ENCODE assay signal across 12 cellular contexts in the genomic region with DNA sequence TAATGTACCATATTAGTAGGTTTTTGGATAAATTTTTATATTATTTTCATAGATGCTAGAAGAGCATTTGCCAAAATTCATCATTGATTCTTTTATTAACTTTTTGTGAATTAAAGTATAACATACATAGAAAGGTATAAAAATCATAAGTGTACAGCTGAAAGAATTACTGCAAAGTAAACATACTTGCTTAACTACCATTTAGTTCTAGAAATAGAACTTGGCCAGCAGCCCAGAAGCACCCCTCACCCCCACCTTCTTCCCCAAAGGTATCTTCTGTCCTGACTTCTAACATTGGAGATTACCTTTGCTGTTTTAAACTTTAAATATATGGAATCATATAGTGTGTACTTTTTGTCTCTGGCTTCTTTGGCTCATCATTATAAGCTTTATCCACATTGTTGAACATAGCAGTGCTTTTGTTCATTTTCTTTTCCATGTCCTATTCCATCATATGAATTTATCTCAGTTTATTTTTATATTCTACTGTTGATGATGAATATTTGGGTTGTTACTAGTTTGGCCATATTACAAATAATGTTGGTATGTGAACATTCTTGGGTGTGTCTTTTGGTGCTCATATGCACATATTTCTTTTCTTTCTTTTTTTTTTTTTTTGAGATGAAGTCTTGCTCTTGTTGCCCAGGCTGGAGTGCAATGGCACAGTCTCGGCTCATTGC.
DNase-seq lines count a peak whose midpoint lies in the region; ATAC-seq and TF ChIP-seq lines count a peak whose summit lies in the region.
"Had no signal": no experiment of that assay in that cellular context is flagged by ENCODE, and none has a peak within 500 bp of the region (broad histone marks: within the 10 kb centered on the region; RNA-seq: fewer than 3 reads in every experiment).

No MANE protein-coding gene starts in this region.

- H3K4me1 Mint-ChIP-seq in activated T-cell treated with anti-CD3 and anti-CD28 coated beads, Interleukin-2, amount 50 U/mL, for 24 hours (ENCODE audit: low read depth): peaks cover 22% of the 10 kb centered on the region
- peaks cover 4 to 5% of the 10 kb centered on the region in 2 donors for H3K4me1 Mint-ChIP-seq in effector memory CD8-positive, alpha-beta T cell (ENCODE audit: low read depth in 2 of 2)

- H3K9me3 ChIP-seq in SK-N-SH (no peaks in the 10 kb centered on the region), testis (no peaks in the 10 kb centered on the region)
- H3K9me3 ChIP-seq: psoas muscle had no signal

- H3K79me2 ChIP-seq in SK-N-SH (ENCODE audit: insufficient read depth): peaks cover 45% of the 10 kb centered on the region

- 83% methylated on average over 1 of the region's 1 CpG for WGBS in SK-N-SH (ENCODE audit: low lambda C conversion rate)
- 93 to 95% methylated on average over 1 of the region's 1 CpG for WGBS in testis, 2 donors

- H3K9me2 ChIP-seq in SK-N-SH: 0 out of 2 replicates have a peak, but pooled peaks cover 3% of the 10 kb centered on the region

- POLR2A ChIA-PET in SK-N-SH (lab: Yijun Ruan, JAX): no interaction called here

- H3K27me3 Mint-ChIP-seq in activated T-cell treated with anti-CD3 and anti-CD28 coated beads, Interleukin-2, amount 50 U/mL, for 24 hours: no peaks in the 10 kb centered on the region
- H3K27me3 Mint-ChIP-seq in effector memory CD8-positive, alpha-beta T cell: no peaks in the 10 kb centered on the region
- H3K27me3 Mint-ChIP-seq: stimulated activated naive CD8-positive, alpha-beta T cell treated with anti-CD3 and anti-CD28 coated beads, Interleukin-15, Interleukin-2, amounts not matched to agents 100 ng/mL and 50 ng/mL, for 24 hours had no signal

- peaks cover 31% of the 10 kb centered on the region for H3K36me3 Mint-ChIP-seq in activated T-cell treated with anti-CD3 and anti-CD28 coated beads, Interleukin-2, amount 50 U/mL, for 24 hours (ENCODE audit: low read depth)
- H3K36me3 Mint-ChIP-seq in effector memory CD8-positive, alpha-beta T cell (ENCODE audit: insufficient read depth): no peaks in the 10 kb centered on the region

- peaks cover 23% of the 10 kb centered on the region for H3F3A ChIP-seq in SK-N-SH (replicated peaks; ENCODE audit: insufficient read depth)

- H4K20me1 ChIP-seq in SK-N-SH (ENCODE audit: insufficient read depth): no peaks in the 10 kb centered on the region

- H3K27ac Mint-ChIP-seq in activated T-cell treated with anti-CD3 and anti-CD28 coated beads, Interleukin-2, amount 50 U/mL, for 24 hours: no peak overlapping the region
- no peak overlapping the region for H3K27ac Mint-ChIP-seq in effector memory CD8-positive, alpha-beta T cell
- H3K27ac Mint-ChIP-seq: stimulated activated naive CD8-positive, alpha-beta T cell treated with anti-CD3 and anti-CD28 coated beads, Interleukin-15, Interleukin-2, amounts not matched to agents 100 ng/mL and 50 ng/mL, for 24 hours; T-helper 1 cell treated with Interleukin-12 subunit alpha and Interleukin-12 subunit beta and Interleukin-4 antibody, amounts not matched to agents 30 μg/mL and 1 μg/mL, for 36 hours had no signal

- ATAC-seq in left ventricle myocardium superior (peak; percentile 60), GM19023 (IDR thresholded peaks at IDR 0.05; ENCODE audit: unreplicated experiment) (no peak)
- no peak for ATAC-seq in effector memory CD8-positive, alpha-beta T cell (replicated peaks)

- no peak overlapping the region for H3K4me3 Mint-ChIP-seq in activated T-cell treated with anti-CD3 and anti-CD28 coated beads, Interleukin-2, amount 50 U/mL, for 24 hours
- no peak overlapping the region for H3K4me3 Mint-ChIP-seq in effector memory CD8-positive, alpha-beta T cell
- H3K4me3 Mint-ChIP-seq: stimulated activated naive CD8-positive, alpha-beta T cell treated with anti-CD3 and anti-CD28 coated beads, Interleukin-15, Interleukin-2, amounts not matched to agents 100 ng/mL and 50 ng/mL, for 24 hours; T-helper 1 cell treated with Interleukin-12 subunit alpha and Interleukin-12 subunit beta and Interleukin-4 antibody, amounts not matched to agents 30 μg/mL and 1 μg/mL, for 36 hours had no signal

- no peaks in the 10 kb centered on the region for H3K9me3 Mint-ChIP-seq in activated T-cell treated with anti-CD3 and anti-CD28 coated beads, Interleukin-2, amount 50 U/mL, for 24 hours
- H3K9me3 Mint-ChIP-seq in effector memory CD8-positive, alpha-beta T cell: no peaks in the 10 kb centered on the region
- H3K9me3 Mint-ChIP-seq: stimulated activated naive CD8-positive, alpha-beta T cell treated with anti-CD3 and anti-CD28 coated beads, Interleukin-15, Interleukin-2, amounts not matched to agents 100 ng/mL and 50 ng/mL, for 24 hours; T-helper 1 cell treated with Interleukin-12 subunit alpha and Interleukin-12 subunit beta and Interleukin-4 antibody, amounts not matched to agents 30 μg/mL and 1 μg/mL, for 36 hours had no signal

- peak in 1 of 2 experiments; percentile 5; a peak in 1 of 4 replicates for TF ChIP-seq EP300 in SK-N-SH (IDR thresholded peaks at IDR 0.05; ENCODE audit: borderline replicate concordance in 1 of 2, low read depth in 1 of 2, low read length in 1 of 2)

- H3K27ac ChIP-seq in SK-N-SH (ENCODE audit: low read depth in 2 of 2, low read length in 1 of 2) (peak overlapping the region; percentile 64 to 81; a peak in 3 of 4 replicates), testis (no peak overlapping the region)
- H3K27ac ChIP-seq: psoas muscle had no signal

- TF ChIP-seq CTCF in SK-N-SH (IDR thresholded peaks at IDR 0.05) (no peak), testis (IDR thresholded peaks at IDR 0.05) (no peak)

- peak overlapping the region; percentile 42 for H3K4me2 ChIP-seq in SK-N-SH

- H3K4me3 ChIP-seq in SK-N-SH (ENCODE audit: low read depth in 2 of 2, low read length in 1 of 2): no peak overlapping the region
- no peak overlapping the region for H3K4me3 ChIP-seq in testis
- H3K4me3 ChIP-seq: psoas muscle had no signal

- H3K36me3 ChIP-seq in SK-N-SH (replicated peaks in 1 of 2; ENCODE audit: control insufficient read depth in 1 of 2, insufficient read depth in 2 of 2, low read length in 1 of 2): peaks cover 0 to 12% of the 10 kb centered on the region in 2 experiments
- H3K36me3 ChIP-seq in testis (ENCODE audit: low read depth, missing control alignments): no peaks in the 10 kb centered on the region

- intact Hi-C loops in left ventricle myocardium superior (cut with micrococcal nuclease) (no loop called here), testis (cut with DNase I; ENCODE audit: low total_unique reads) (no loop called here)

- H3K4me1 ChIP-seq in SK-N-SH (ENCODE audit: control insufficient read depth in 1 of 2, insufficient read depth in 2 of 2, low read depth in 1 of 2, low read length in 1 of 2): peaks cover 3 to 25% of the 10 kb centered on the region in 2 experiments; a peak in 2 of 4 replicates
- H3K4me1 ChIP-seq in testis: no peaks in the 10 kb centered on the region

- CTCF ChIA-PET in SK-N-SH (lab: Yijun Ruan, JAX): no interaction called here

- peak; percentile 52 for DNase-seq in AG20443 (ENCODE audit: low spot score)
- DNase-seq in LHCN-M2 (ENCODE audit: low read depth): peak; percentile 82
- DNase-seq in SK-N-SH: no peak
- no peak for DNase-seq in left ventricle myocardium superior
- no peak for DNase-seq in activated T-cell treated with anti-CD3 and anti-CD28 coated beads, Interleukin-2, amount 50 U/mL, for 24 hours
- DNase-seq in testis: no peak
- DNase-seq in effector memory CD8-positive, alpha-beta T cell: no peak
- DNase-seq: activated gamma-delta T cell, psoas muscle had no signal

- TF ChIP-seq RAD21 in SK-N-SH (IDR thresholded peaks at IDR 0.05; ENCODE audit: low read length): no peak

- no peak for TF ChIP-seq POLR2A in testis (IDR thresholded peaks at IDR 0.05)

- H3K27me3 ChIP-seq in SK-N-SH (ENCODE audit: insufficient read depth): no peaks in the 10 kb centered on the region
- no peaks in the 10 kb centered on the region for H3K27me3 ChIP-seq in testis

- no peak overlapping the region for H2AFZ ChIP-seq in SK-N-SH (ENCODE audit: low read depth)

- H3K9ac ChIP-seq in SK-N-SH: peak overlapping the region; percentile 27; the same call in 1 of the 2 replicates

TF ChIP-seq in SK-N-SH, 30 proteins besides CTCF, POLR2A, EP300 and RAD21 (continues in another document):
- peak; percentile 21; the same call in 1 of the 2 replicates for TF ChIP-seq PBX3 (IDR thresholded peaks at IDR 0.05)
- TF ChIP-seq, protein P1, sequence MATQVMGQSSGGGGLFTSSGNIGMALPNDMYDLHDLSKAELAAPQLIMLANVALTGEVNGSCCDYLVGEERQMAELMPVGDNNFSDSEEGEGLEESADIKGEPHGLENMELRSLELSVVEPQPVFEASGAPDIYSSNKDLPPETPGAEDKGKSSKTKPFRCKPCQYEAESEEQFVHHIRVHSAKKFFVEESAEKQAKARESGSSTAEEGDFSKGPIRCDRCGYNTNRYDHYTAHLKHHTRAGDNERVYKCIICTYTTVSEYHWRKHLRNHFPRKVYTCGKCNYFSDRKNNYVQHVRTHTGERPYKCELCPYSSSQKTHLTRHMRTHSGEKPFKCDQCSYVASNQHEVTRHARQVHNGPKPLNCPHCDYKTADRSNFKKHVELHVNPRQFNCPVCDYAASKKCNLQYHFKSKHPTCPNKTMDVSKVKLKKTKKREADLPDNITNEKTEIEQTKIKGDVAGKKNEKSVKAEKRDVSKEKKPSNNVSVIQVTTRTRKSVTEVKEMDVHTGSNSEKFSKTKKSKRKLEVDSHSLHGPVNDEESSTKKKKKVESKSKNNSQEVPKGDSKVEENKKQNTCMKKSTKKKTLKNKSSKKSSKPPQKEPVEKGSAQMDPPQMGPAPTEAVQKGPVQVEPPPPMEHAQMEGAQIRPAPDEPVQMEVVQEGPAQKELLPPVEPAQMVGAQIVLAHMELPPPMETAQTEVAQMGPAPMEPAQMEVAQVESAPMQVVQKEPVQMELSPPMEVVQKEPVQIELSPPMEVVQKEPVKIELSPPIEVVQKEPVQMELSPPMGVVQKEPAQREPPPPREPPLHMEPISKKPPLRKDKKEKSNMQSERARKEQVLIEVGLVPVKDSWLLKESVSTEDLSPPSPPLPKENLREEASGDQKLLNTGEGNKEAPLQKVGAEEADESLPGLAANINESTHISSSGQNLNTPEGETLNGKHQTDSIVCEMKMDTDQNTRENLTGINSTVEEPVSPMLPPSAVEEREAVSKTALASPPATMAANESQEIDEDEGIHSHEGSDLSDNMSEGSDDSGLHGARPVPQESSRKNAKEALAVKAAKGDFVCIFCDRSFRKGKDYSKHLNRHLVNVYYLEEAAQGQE (IDR thresholded peaks at IDR 0.05; ENCODE audit: low read depth, low read length): no peak
- TF ChIP-seq JUND (IDR thresholded peaks at IDR 0.05): peak; percentile 29; the same call in 1 of the 2 replicates
- TF ChIP-seq NFIC (IDR thresholded peaks at IDR 0.05; ENCODE audit: borderline replicate concordance): peak; percentile 59

Comparison
In these comparisons a context has a peak if more than half of its experiments do, and no peak if none do; other contexts are left out.
1. DNase-seq: peak in AG20443 (single experiment) and LHCN-M2 (single experiment); none in SK-N-SH (single experiment), left ventricle myocardium superior (single experiment), activated T-cell treated with anti-CD3 and anti-CD28 coated beads, Interleukin-2, amount 50 U/mL, for 24 hours (single experiment), testis (single experiment) and effector memory CD8-positive, alpha-beta T cell (0 of 3).
2. H3K27ac ChIP-seq: peak in SK-N-SH (2 of 2); none in testis (0 of 2).